Comparison of ENCODE assay signal across 8 cellular contexts in genomic region chr19:11091343-11092153, GRCh38. TPM values are rescaled to one million over a fixed set of nuclear protein-coding genes. Genes with fewer than 3 reads are reported as not detected.
DNase-seq lines count a peak whose midpoint lies in the region; ATAC-seq and TF ChIP-seq lines count a peak whose summit lies in the region.

No MANE protein-coding gene starts in this region.

- H3K79me2 ChIP-seq in KMS-11 (ENCODE audit: insufficient read depth, low read depth): peaks cover 68% of the 10 kb centered on the region

- H3K9me3 ChIP-seq in right lobe of liver: no peaks in the 10 kb centered on the region

- H4K20me1 ChIP-seq in KMS-11 (ENCODE audit: insufficient read depth): peaks cover 36% of the 10 kb centered on the region

- H3K4me3 Mint-ChIP-seq in WTC11: peak overlapping the region; percentile 94
- peak overlapping the region; percentile 95 for H3K4me3 Mint-ChIP-seq in stimulated activated effector memory CD8-positive, alpha-beta T cell treated with anti-CD3 and anti-CD28 coated beads, Interleukin-12 subunit alpha, Interleukin-12 subunit beta, amount 100 ng/mL, for 72 hours

- H3K4me3 ChIP-seq in BJ (ENCODE audit: low read depth, low read length) (peak overlapping the region; percentile 63), KMS-11 (IDR thresholded peaks at IDR 0.05; ENCODE audit: insufficient read depth, low read depth, low read length) (no peak overlapping the region), coronary artery (peak overlapping the region; percentile 47), right lobe of liver (peak overlapping the region; percentile 85 to 97 (median 90))

- H3K36me3 Mint-ChIP-seq in WTC11: peaks cover 42% of the 10 kb centered on the region
- peaks cover 71% of the 10 kb centered on the region for H3K36me3 Mint-ChIP-seq in stimulated activated effector memory CD8-positive, alpha-beta T cell treated with anti-CD3 and anti-CD28 coated beads, Interleukin-12 subunit alpha, Interleukin-12 subunit beta, amount 100 ng/mL, for 72 hours

- no peak for TF ChIP-seq CTCF in BJ (IDR thresholded peaks at IDR 0.05; ENCODE audit: insufficient read depth, low read depth, low read length)
- TF ChIP-seq CTCF in KMS-11 (conservative IDR thresholded peaks at IDR 0.05; ENCODE audit: low read depth, low read length): no peak
- no peak for TF ChIP-seq CTCF in WTC11 (IDR thresholded peaks at IDR 0.05)
- no peak for TF ChIP-seq CTCF in coronary artery (IDR thresholded peaks at IDR 0.05)
- no peak for TF ChIP-seq CTCF in right lobe of liver (IDR thresholded peaks at IDR 0.05)

- CTCF ChIA-PET in BJ (lab: Yijun Ruan, JAX): interaction anchor here (1.0 to 5.0 kb wide), 3 partner anchors 34 to 47 kb away, joined by 3 to 20 read pairs (median 3); no protein-coding TSS in a partner anchor
- CTCF ChIA-PET in WTC11 (lab: Charles Lee): interaction anchor here (2.5 to 2.6 kb wide), 2 partner anchors 150 kb away, joined by 9 to 12 read pairs; no protein-coding TSS in a partner anchor

- H3K27me3 ChIP-seq in BJ (ENCODE audit: control insufficient read depth, insufficient read depth, low read length) (no peaks in the 10 kb centered on the region), KMS-11 (ENCODE audit: insufficient read depth, low read depth) (no peaks in the 10 kb centered on the region), right lobe of liver (no peaks in the 10 kb centered on the region)

- peaks cover 56% of the 10 kb centered on the region for H3K4me1 ChIP-seq in KMS-11 (ENCODE audit: low read depth, poor library complexity, severe bottlenecking)
- peaks cover 0 to 71% (median 19%) of the 10 kb centered on the region in 4 donors for H3K4me1 ChIP-seq in right lobe of liver

- H3K9me3 Mint-ChIP-seq in WTC11: no peaks in the 10 kb centered on the region
- H3K9me3 Mint-ChIP-seq in stimulated activated effector memory CD8-positive, alpha-beta T cell treated with anti-CD3 and anti-CD28 coated beads, Interleukin-12 subunit alpha, Interleukin-12 subunit beta, amount 100 ng/mL, for 72 hours: no peaks in the 10 kb centered on the region

- peak overlapping the region; percentile 92 for H3K27ac Mint-ChIP-seq in WTC11
- peak overlapping the region; percentile 98 for H3K27ac Mint-ChIP-seq in stimulated activated effector memory CD8-positive, alpha-beta T cell treated with anti-CD3 and anti-CD28 coated beads, Interleukin-12 subunit alpha, Interleukin-12 subunit beta, amount 100 ng/mL, for 72 hours

- no peak overlapping the region; the same call in 1 of the 2 replicates for H3K9ac ChIP-seq in KMS-11

- peaks cover 54% of the 10 kb centered on the region for H3K4me1 Mint-ChIP-seq in WTC11
- peaks cover 49% of the 10 kb centered on the region for H3K4me1 Mint-ChIP-seq in stimulated activated effector memory CD8-positive, alpha-beta T cell treated with anti-CD3 and anti-CD28 coated beads, Interleukin-12 subunit alpha, Interleukin-12 subunit beta, amount 100 ng/mL, for 72 hours

- H3K27ac ChIP-seq in KMS-11: peak overlapping the region; percentile 60
- peak overlapping the region; percentile 90 to 97 for H3K27ac ChIP-seq in coronary artery
- peak overlapping the region; percentile 97 to 99 (median 99) for H3K27ac ChIP-seq in right lobe of liver

- ATAC-seq in WTC11 (no peak), right lobe of liver (peak in 1 of 4 donors; percentile 1)
- ATAC-seq in stimulated activated effector memory CD8-positive, alpha-beta T cell treated with anti-CD3 and anti-CD28 coated beads, Interleukin-12 subunit alpha, Interleukin-12 subunit beta, amount 100 ng/mL, for 72 hours: no peak

- POLR2A ChIA-PET in BJ (lab: Charles Lee): interaction anchor here (0.5 to 0.6 kb wide), 3 partner anchors 37 to 359 kb away, joined by 3 to 6 read pairs (median 5); no protein-coding TSS in a partner anchor
- POLR2A ChIA-PET in WTC11 (lab: Charles Lee): interaction anchor here (0.8 kb wide), 1 partner anchor 28 kb away, joined by 3 read pairs; no protein-coding TSS in a partner anchor

- DNase-seq in BJ (ENCODE audit: low read depth) (peak; percentile 86), WTC11 (ENCODE audit: low spot score) (no peak), coronary artery (ENCODE audit: low spot score) (peak; percentile 85), right lobe of liver (peak in 1 of 3 donors; percentile 44), NCI-H146 treated with DMSO at 0.1 percent for 48 hours (lab: John Stamatoyannopoulos, UW; ENCODE audit: unreplicated experiment) (no peak), SK-N-DZ (ENCODE audit: low spot score) (no peak)
- peak; percentile 29 to 81 for DNase-seq in stimulated activated effector memory CD8-positive, alpha-beta T cell treated with anti-CD3 and anti-CD28 coated beads, Interleukin-12 subunit alpha, Interleukin-12 subunit beta, amount 100 ng/mL, for 72 hours (ENCODE audit: low spot score in 2 of 2)

- TF ChIP-seq POLR2A in right lobe of liver (IDR thresholded peaks at IDR 0.05): peak; percentile 73

- 11% methylated on average over 15 of the region's 15 CpGs for WGBS in right lobe of liver (ENCODE audit: insufficient coverage, low coverage, low lambda C conversion rate, missing lambda C conversion rate)

- intact Hi-C loops in right lobe of liver (cut with DNase I): no loop called here

- H3K36me3 ChIP-seq in BJ (ENCODE audit: control insufficient read depth, insufficient read depth, low read length) (peaks cover 3% of the 10 kb centered on the region), KMS-11 (ENCODE audit: insufficient read depth) (peaks cover 11% of the 10 kb centered on the region; the same call in 1 of the 2 replicates), right lobe of liver (peaks cover 0 to 39% (median 7%) of the 10 kb centered on the region in 4 donors)

- H3K27me3 Mint-ChIP-seq in WTC11 (ENCODE audit: low read depth): no peaks in the 10 kb centered on the region

- peak overlapping the region; percentile 77 for H3K4me2 ChIP-seq in KMS-11

- no peak overlapping the region for H2AFZ ChIP-seq in KMS-11 (ENCODE audit: low read depth)

TF ChIP-seq in WTC11, 78 proteins besides CTCF, POLR2A, EP300 and RAD21:
- TF ChIP-seq ATF3 (CRISPR knock-in tag; conservative IDR thresholded peaks at IDR 0.05) (no peak), ATF6 (CRISPR knock-in tag; IDR thresholded peaks at IDR 0.05) (no peak), IRF2 (CRISPR knock-in tag; IDR thresholded peaks at IDR 0.05; ENCODE audit: borderline replicate concordance, low read depth) (no peak), CDX4 (CRISPR knock-in tag; IDR thresholded peaks at IDR 0.05; ENCODE audit: borderline replicate concordance) (no peak)
TF ChIP-seq in WTC11: peak in this region for 0.

RNA-seq across cellular contexts. Expression of gene LDLR, which starts 2.3 kb away (rescaled TPM):
- polyA plus RNA-seq in BJ (2011; rRNA removed): 20.2 and 60.0 TPM in 2 replicates
- 32.4 and 35.5 TPM in 2 replicates for polyA minus RNA-seq in BJ (2011; rRNA and poly(A)+ RNA removed)
- total RNA-seq in WTC11 (2021) (93.5 to 98.9 TPM (median 97.8 TPM) in 3 replicates), right lobe of liver (100 to 1,000 TPM in 1 of 6 experiments, 10 to 100 TPM in 4, 1 to 10 TPM in 1; 8.6 to 117 (median 26.8) TPM)
- polyA plus RNA-seq in SK-N-DZ (2014; cell fraction: cytosol; rRNA removed): 23.7 and 27.5 TPM in 2 replicates
- 14.4 and 19.8 TPM in 2 replicates for polyA plus RNA-seq in SK-N-DZ (2014; cell fraction: nucleus; rRNA removed)

Comparison
In these comparisons a context has a peak if more than half of its experiments do, and no peak if none do; other contexts are left out.
1. DNase-seq: peak in BJ (single experiment), coronary artery (single experiment) and stimulated activated effector memory CD8-positive, alpha-beta T cell treated with anti-CD3 and anti-CD28 coated beads, Interleukin-12 subunit alpha, Interleukin-12 subunit beta, amount 100 ng/mL, for 72 hours (2 of 2); none in WTC11 (single experiment), NCI-H146 treated with DMSO at 0.1 percent for 48 hours (single experiment) and SK-N-DZ (single experiment).
2. Peak in every context shown above with its lines, with median percentiles within 50 percentile points of each other: H3K27ac ChIP-seq.